In the genomic region with DNA sequence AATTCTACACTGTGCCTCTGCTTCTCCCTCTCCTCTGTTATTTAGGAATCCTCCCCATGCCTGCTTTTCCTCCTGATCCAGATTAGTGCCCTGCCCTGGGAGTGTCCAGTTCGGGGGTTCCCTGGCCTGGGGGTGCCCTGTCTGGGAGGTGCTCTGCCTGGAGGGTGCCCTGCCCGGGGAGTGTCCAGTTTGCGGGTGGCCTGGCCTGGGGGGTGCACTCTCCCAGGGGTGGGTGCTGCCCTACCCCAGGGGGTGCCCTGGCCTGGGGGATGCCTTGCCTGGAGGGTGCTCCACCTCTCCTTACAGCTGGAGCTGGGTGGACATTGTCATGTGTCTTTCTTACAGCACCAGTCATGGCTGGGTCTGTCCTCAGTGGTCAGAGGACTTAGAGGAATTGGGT, we compare ENCODE assay signal across 26 cellular contexts. TPM values are rescaled to one million over a fixed set of nuclear protein-coding genes. Genes with fewer than 3 reads are reported as not detected.
DNase-seq lines count a peak whose midpoint lies in the region; ATAC-seq and TF ChIP-seq lines count a peak whose summit lies in the region.
"Had no signal": no experiment of that assay in that cellular context is flagged by ENCODE, and none has a peak within 500 bp of the region (broad histone marks: within the 10 kb centered on the region; RNA-seq: fewer than 3 reads in every experiment).

No MANE protein-coding gene starts in this region.

- TF ChIP-seq CTCF in sigmoid colon (IDR thresholded peaks at IDR 0.05) (no peak), GM13977 (IDR thresholded peaks at IDR 0.05; ENCODE audit: extremely low read depth, insufficient read depth, missing control alignments) (no peak), thyroid gland (IDR thresholded peaks at IDR 0.05) (no peak)

- H3K36me3 ChIP-seq in H7 (replicated peaks; ENCODE audit: control insufficient read depth, insufficient read depth, low read length) = no peaks in the 10 kb centered on the region
- H3K36me3 ChIP-seq in sigmoid colon = no peaks in the 10 kb centered on the region
- H3K36me3 ChIP-seq in thyroid gland = no peaks in the 10 kb centered on the region
- H3K36me3 ChIP-seq: brain microvascular endothelial cell, heart left ventricle, thoracic aorta, vagina had no signal

- ATAC-seq in left ventricle myocardium superior (no peak), HG03342 (IDR thresholded peaks at IDR 0.05; ENCODE audit: unreplicated experiment) (no peak)
- ATAC-seq: naive thymus-derived CD8-positive, alpha-beta T cell had no signal

- in situ Hi-C loops in GM13977 (cut with MboI; ENCODE audit: low pct_unique_long_range_greater_than_20kb, low sequenced_read_pairs, unreplicated experiment) = no loop called here

- H3K4me3 ChIP-seq in H7 (ENCODE audit: insufficient read depth, low read depth, low read length) = no peak overlapping the region
- H3K4me3 ChIP-seq in sigmoid colon = no peak overlapping the region
- H3K4me3 ChIP-seq in thyroid gland (replicated peaks in 1 of 3) = no peak overlapping the region
- H3K4me3 ChIP-seq: A549, heart left ventricle, skin epidermis, thoracic aorta, vagina had no signal

- H3K4me1 ChIP-seq in sigmoid colon (no peaks in the 10 kb centered on the region), thyroid gland (no peaks in the 10 kb centered on the region)
- H3K4me1 ChIP-seq: A549, vagina had no signal

- intact Hi-C loops in left ventricle myocardium superior (cut with micrococcal nuclease) = no loop called here
- intact Hi-C loops in sigmoid colon (cut with DNase I) = no loop called here
- intact Hi-C loops in thyroid gland (cut with DNase I) = no loop called here

- TF ChIP-seq EP300 in sigmoid colon (IDR thresholded peaks at IDR 0.05) = no peak

- 52 to 86% methylated on average over 3 of the region's 3 CpGs for WGBS in sigmoid colon, 2 donors
- 67 to 89% methylated on average over 1 of the region's 3 CpGs for WGBS in thyroid gland, 2 donors

- TF ChIP-seq POLR2A in sigmoid colon (IDR thresholded peaks at IDR 0.05) = no peak
- no peak for TF ChIP-seq POLR2A in thyroid gland (IDR thresholded peaks at IDR 0.05)

- H3K27me3 ChIP-seq in H7 (ENCODE audit: control insufficient read depth, insufficient read depth, low read length) = no peaks in the 10 kb centered on the region
- H3K27me3 ChIP-seq in sigmoid colon = no peaks in the 10 kb centered on the region
- no peaks in the 10 kb centered on the region for H3K27me3 ChIP-seq in thyroid gland
- H3K27me3 ChIP-seq: brain microvascular endothelial cell, heart left ventricle, vagina had no signal

- H3K27ac ChIP-seq in sigmoid colon = no peak overlapping the region
- H3K27ac ChIP-seq in thyroid gland = no peak overlapping the region
- H3K27ac ChIP-seq: A549, brain microvascular endothelial cell, heart left ventricle, skin epidermis, thoracic aorta, vagina had no signal

- H3K9me3 ChIP-seq in sigmoid colon (no peaks in the 10 kb centered on the region), thyroid gland (no peaks in the 10 kb centered on the region)
- H3K9me3 ChIP-seq: A549, heart left ventricle, thoracic aorta, vagina had no signal

- peak; percentile 1 for DNase-seq in activated gamma-delta T cell treated with Interleukin-2 at 50 U/mL for 16 hours
- no peak for DNase-seq in activated gamma-delta T cell (lab: John Stamatoyannopoulos, UW)
- peak; percentile 52 for DNase-seq in H7
- DNase-seq in left ventricle myocardium superior = peak; percentile 7
- peak; percentile 37 for DNase-seq in sigmoid colon
- DNase-seq in GM13977 (ENCODE audit: low spot score) = no peak
- no peak for DNase-seq in thyroid gland
- DNase-seq: activated CD4-positive, alpha-beta T cell treated with anti-CD3 and anti-CD28 coated beads for 48 hours; activated CD8-positive, alpha-beta memory T cell treated with anti-CD3 and anti-CD28 coated beads for 24 hours; activated T-cell treated with anti-CD3 and anti-CD28 coated beads for 4 hours; amygdala; brain microvascular endothelial cell; foreskin melanocyte; HCEC 1CT; islet precursor cell; naive thymus-derived CD8-positive, alpha-beta T cell; NCI-H1436 treated with DMSO at 0.1 percent for 48 hours; occipital lobe; stimulated activated naive CD4-positive, alpha-beta T cell treated with Interleukin-2 at 50 U/mL for 16 hours had no signal

RNA-seq across cellular contexts. Expression of a gene that starts 20.2 kb away (rescaled TPM):
- 0.11 and 0.31 TPM in 2 replicates for total RNA-seq in H7 (2014; rRNA removed; shearing (Covaris generic))
- total RNA-seq in left ventricle myocardium superior (36.0 TPM), sigmoid colon (10 to 100 TPM; 18.4 to 57.8 (median 33.7) TPM), thyroid gland (100 to 1,000 TPM in 1 of 4 donors, 10 to 100 TPM in 3; 40.1 to 145 (median 73.1) TPM)
- 10 to 100 TPM in 1 of 3 donors, 1 to 10 TPM in 2; 2.5 to 26.0 (median 4.8) TPM for polyA plus RNA-seq in sigmoid colon
- total RNA-seq: CD4-positive, alpha-beta T cell; naive thymus-derived CD8-positive, alpha-beta T cell had no signal
- polyA plus RNA-seq: A549; naive thymus-derived CD8-positive, alpha-beta T cell had no signal

Comparison
In these comparisons a context has a peak if more than half of its experiments do, and no peak if none do; other contexts are left out.
1. DNase-seq: peak in activated gamma-delta T cell treated with Interleukin-2 at 50 U/mL for 16 hours (single experiment), H7 (single experiment), left ventricle myocardium superior (single experiment) and sigmoid colon (single experiment); none in activated gamma-delta T cell (single experiment), GM13977 (single experiment) and thyroid gland (0 of 2).
2. RNA of a gene that starts 20.2 kb away (total RNA-seq): 40.1 to 145 TPM in thyroid gland, 18.4 to 57.8 TPM in sigmoid colon and 36.0 TPM in left ventricle myocardium superior (single experiment); 0.11 to 0.31 TPM in H7; every median in the first group is over 10 times any median in the second.